Comparison of ENCODE assay signal across 8 cellular contexts in genomic region chr12:7113389-7113871, GRCh38. TPM values are rescaled to one million over a fixed set of nuclear protein-coding genes. Genes with fewer than 3 reads are reported as not detected.
DNase-seq lines count a peak whose midpoint lies in the region; ATAC-seq and TF ChIP-seq lines count a peak whose summit lies in the region.

No MANE protein-coding gene starts in this region.

- no peak overlapping the region for H3K4me3 ChIP-seq in A673 (ENCODE audit: low read depth, low read length, poor library complexity, severe bottlenecking)
- H3K4me3 ChIP-seq in gastrocnemius medialis: no peak overlapping the region

- H3K27ac ChIP-seq in A673 (ENCODE audit: low read depth, low read length, poor library complexity, severe bottlenecking) (no peak overlapping the region), gastrocnemius medialis (no peak overlapping the region)

- in situ Hi-C loops in gastrocnemius medialis (cut with MboI; ENCODE audit: low sequenced_read_pairs in 4 of 4): loop anchor here (5.0 to 25.0 kb wide), 5 partner anchors 51 to 201 kb away; partner anchors contain the start of genes ATN1 (in 2 of the 4), C12orf57 (in 2 of the 4), C1S (in 2 of the 4) and RNU7-1 (in 2 of the 4)

- DNase-seq in A673 (ENCODE audit: low spot score) (peak; percentile 67), GM10266 (ENCODE audit: extremely low spot score) (peak; percentile 64), NCI-H345 (lab: John Stamatoyannopoulos, UW) (peak; percentile 35), germinal center (ENCODE audit: low spot score) (peak; percentile 65), gastrocnemius medialis (no peak), HuH-7 (ENCODE audit: low spot score) (no peak)
- peak; percentile 46 for DNase-seq in activated T-helper 1 cell treated with anti-CD3 and anti-CD28 coated beads, Interleukin-12 subunit alpha, Interleukin-12 subunit beta, Interleukin-2, Interleukin-4 antibody, amounts not matched to agents 30 ng/mL and 10 ng/mL and 1 ng/mL, durations not matched to agents 14 hours and 24 hours and 36 hours (ENCODE audit: low spot score)

- no peaks in the 10 kb centered on the region for H3K9me3 ChIP-seq in A673 (ENCODE audit: low read depth, low read length, poor library complexity, severe bottlenecking)
- H3K9me3 ChIP-seq in gastrocnemius medialis: no peaks in the 10 kb centered on the region

- intact Hi-C loops in A673 (cut with micrococcal nuclease; ENCODE audit: unreplicated experiment) (loop anchor here (5.0 kb wide), 1 partner anchor 241 kb away; the partner anchor contains the start of gene SPSB2), gastrocnemius medialis (cut with DNase I; ENCODE audit: low total_unique reads) (loop anchor here (1.0 kb wide), 1 partner anchor 53 kb away; the partner anchor contains the start of gene C1S)
- intact Hi-C loops in activated T-helper 1 cell treated with anti-CD3 and anti-CD28 coated beads, Interleukin-12 subunit alpha, Interleukin-12 subunit beta, Interleukin-2, Interleukin-4 antibody, amounts not matched to agents 30 ng/mL and 10 ng/mL and 1 ng/mL, durations not matched to agents 14 hours and 24 hours and 36 hours (cut with micrococcal nuclease): loop anchor here (1.0 to 10.0 kb wide), 6 partner anchors 18 to 509 kb away; partner anchors contain the start of genes CHD4, EMG1, LPCAT3 and PEX5

- TF ChIP-seq CTCF in A673 (conservative IDR thresholded peaks at IDR 0.05; ENCODE audit: low read depth, low read length): peak; percentile 86
- TF ChIP-seq CTCF in GM10266 (IDR thresholded peaks at IDR 0.05; ENCODE audit: control insufficient read depth, insufficient read depth, low read depth, missing control alignments): peak; percentile 85
- TF ChIP-seq CTCF in gastrocnemius medialis (IDR thresholded peaks at IDR 0.05 in 4 of 5, conservative IDR thresholded peaks at IDR 0.05 in 1 of 5): peak; percentile 79 to 90 (median 82)

- no peaks in the 10 kb centered on the region for H3K9me3 Mint-ChIP-seq in activated T-helper 1 cell treated with anti-CD3 and anti-CD28 coated beads, Interleukin-12 subunit alpha, Interleukin-12 subunit beta, Interleukin-2, Interleukin-4 antibody, amounts not matched to agents 30 ng/mL and 10 ng/mL and 1 ng/mL, durations not matched to agents 14 hours and 24 hours and 36 hours

- POLR2A ChIA-PET in A673 (lab: Charles Lee; ENCODE audit: low non-redundant PET): interaction anchor here (0.5 to 1.5 kb wide), 2 partner anchors 170 to 424 kb away, joined by 4 to 10 read pairs; partner anchors contain the start of genes C12orf57, RNU7-1 and ZNF384

- no peak overlapping the region for H3K4me3 Mint-ChIP-seq in activated T-helper 1 cell treated with anti-CD3 and anti-CD28 coated beads, Interleukin-12 subunit alpha, Interleukin-12 subunit beta, Interleukin-2, Interleukin-4 antibody, amounts not matched to agents 30 ng/mL and 10 ng/mL and 1 ng/mL, durations not matched to agents 14 hours and 24 hours and 36 hours

- no peak for TF ChIP-seq POLR2A in gastrocnemius medialis (IDR thresholded peaks at IDR 0.05)

- peaks cover 42% of the 10 kb centered on the region for H3K4me1 Mint-ChIP-seq in activated T-helper 1 cell treated with anti-CD3 and anti-CD28 coated beads, Interleukin-12 subunit alpha, Interleukin-12 subunit beta, Interleukin-2, Interleukin-4 antibody, amounts not matched to agents 30 ng/mL and 10 ng/mL and 1 ng/mL, durations not matched to agents 14 hours and 24 hours and 36 hours (ENCODE audit: low read depth)

- peak overlapping the region; percentile 19 for H3K27ac Mint-ChIP-seq in activated T-helper 1 cell treated with anti-CD3 and anti-CD28 coated beads, Interleukin-12 subunit alpha, Interleukin-12 subunit beta, Interleukin-2, Interleukin-4 antibody, amounts not matched to agents 30 ng/mL and 10 ng/mL and 1 ng/mL, durations not matched to agents 14 hours and 24 hours and 36 hours

- BruUV-seq in A673 (replicated peaks; lab: Mats Ljungman, UMichigan): no TSS peak

- H3K27me3 ChIP-seq in A673 (replicated peaks; ENCODE audit: insufficient read depth, low read depth, low read length, poor library complexity): no peaks in the 10 kb centered on the region
- H3K27me3 ChIP-seq in gastrocnemius medialis: no peaks in the 10 kb centered on the region

- CTCF ChIA-PET in A673 (lab: Charles Lee): interaction anchor here (0.6 to 1.9 kb wide), 4 partner anchors 168 to 823 kb away, joined by 4 to 11 read pairs (median 4); no protein-coding TSS in a partner anchor

- H3K4me1 ChIP-seq in A673 (ENCODE audit: insufficient read depth, low read length, poor library complexity, severe bottlenecking) (no peaks in the 10 kb centered on the region), gastrocnemius medialis (peaks cover 9 to 12% of the 10 kb centered on the region in 2 donors)

- no peaks in the 10 kb centered on the region for H3K27me3 Mint-ChIP-seq in activated T-helper 1 cell treated with anti-CD3 and anti-CD28 coated beads, Interleukin-12 subunit alpha, Interleukin-12 subunit beta, Interleukin-2, Interleukin-4 antibody, amounts not matched to agents 30 ng/mL and 10 ng/mL and 1 ng/mL, durations not matched to agents 14 hours and 24 hours and 36 hours (ENCODE audit: insufficient read depth)

- no peaks in the 10 kb centered on the region for H3K36me3 ChIP-seq in A673 (ENCODE audit: insufficient read depth, low read length, poor library complexity, severe bottlenecking)
- no peaks in the 10 kb centered on the region for H3K36me3 ChIP-seq in gastrocnemius medialis

- ATAC-seq in gastrocnemius medialis (peak; percentile 20 to 34), GM19324 (IDR thresholded peaks at IDR 0.05; ENCODE audit: low FRiP score, unreplicated experiment) (no peak)

- peaks cover 24% of the 10 kb centered on the region for H3K36me3 Mint-ChIP-seq in activated T-helper 1 cell treated with anti-CD3 and anti-CD28 coated beads, Interleukin-12 subunit alpha, Interleukin-12 subunit beta, Interleukin-2, Interleukin-4 antibody, amounts not matched to agents 30 ng/mL and 10 ng/mL and 1 ng/mL, durations not matched to agents 14 hours and 24 hours and 36 hours (ENCODE audit: low read depth)

RNA-seq across cellular contexts. Expression of gene C1RL, which starts 4.4 kb away (rescaled TPM):
- 2.4 and 4.0 TPM in 2 replicates for total RNA-seq in A673 (2021)
- total RNA-seq in activated T-helper 1 cell treated with anti-CD3 and anti-CD28 coated beads, Interleukin-12 subunit alpha, Interleukin-12 subunit beta, Interleukin-2, Interleukin-4 antibody, amounts not matched to agents 30 ng/mL and 10 ng/mL and 1 ng/mL, durations not matched to agents 14 hours and 24 hours and 36 hours: 21.5 and 21.8 TPM in 2 replicates
- total RNA-seq in gastrocnemius medialis: 10 to 100 TPM; 15.0 to 18.7 (median 16.7) TPM

RNA-seq across cellular contexts. Expression of gene RBP5, which starts 15.3 kb away (rescaled TPM):
- total RNA-seq in A673 (2021): not detected in 2 replicates
- 0.51 TPM in 1 of 2 replicates, not detected in the other for total RNA-seq in activated T-helper 1 cell treated with anti-CD3 and anti-CD28 coated beads, Interleukin-12 subunit alpha, Interleukin-12 subunit beta, Interleukin-2, Interleukin-4 antibody, amounts not matched to agents 30 ng/mL and 10 ng/mL and 1 ng/mL, durations not matched to agents 14 hours and 24 hours and 36 hours
- total RNA-seq in gastrocnemius medialis: not detected

RNA-seq across cellular contexts. Expression of gene CLSTN3, which starts 16.7 kb away (rescaled TPM):
- total RNA-seq in A673 (2021): 10.7 and 12.1 TPM in 2 replicates
- total RNA-seq in activated T-helper 1 cell treated with anti-CD3 and anti-CD28 coated beads, Interleukin-12 subunit alpha, Interleukin-12 subunit beta, Interleukin-2, Interleukin-4 antibody, amounts not matched to agents 30 ng/mL and 10 ng/mL and 1 ng/mL, durations not matched to agents 14 hours and 24 hours and 36 hours: 48.5 and 50.8 TPM in 2 replicates
- total RNA-seq in gastrocnemius medialis: 1 to 10 TPM; 1.2 to 3.5 (median 2.4) TPM

RNA-seq across cellular contexts. Expression of gene C1R, which starts 21.2 kb away (rescaled TPM):
- total RNA-seq in A673 (2021) (10.9 and 15.0 TPM in 2 replicates), gastrocnemius medialis (10 to 100 TPM; 47.5 to 97.8 (median 74.9) TPM)
- 1.7 and 2.0 TPM in 2 replicates for total RNA-seq in activated T-helper 1 cell treated with anti-CD3 and anti-CD28 coated beads, Interleukin-12 subunit alpha, Interleukin-12 subunit beta, Interleukin-2, Interleukin-4 antibody, amounts not matched to agents 30 ng/mL and 10 ng/mL and 1 ng/mL, durations not matched to agents 14 hours and 24 hours and 36 hours

RNA-seq across cellular contexts. Expression of gene C1S, which starts 52.9 kb away (rescaled TPM):
- 1.9 and 3.1 TPM in 2 replicates for total RNA-seq in A673 (2021)
- 1.6 and 2.4 TPM in 2 replicates for total RNA-seq in activated T-helper 1 cell treated with anti-CD3 and anti-CD28 coated beads, Interleukin-12 subunit alpha, Interleukin-12 subunit beta, Interleukin-2, Interleukin-4 antibody, amounts not matched to agents 30 ng/mL and 10 ng/mL and 1 ng/mL, durations not matched to agents 14 hours and 24 hours and 36 hours
- total RNA-seq in gastrocnemius medialis: 10 to 100 TPM; 58.1 to 90.8 (median 85.9) TPM

Comparison
In these comparisons a context has a peak if more than half of its experiments do, and no peak if none do; other contexts are left out.
1. DNase-seq: peak in A673 (single experiment), GM10266 (single experiment), NCI-H345 (single experiment), activated T-helper 1 cell treated with anti-CD3 and anti-CD28 coated beads, Interleukin-12 subunit alpha, Interleukin-12 subunit beta, Interleukin-2, Interleukin-4 antibody, amounts not matched to agents 30 ng/mL and 10 ng/mL and 1 ng/mL, durations not matched to agents 14 hours and 24 hours and 36 hours (single experiment) and germinal center (single experiment); none in gastrocnemius medialis (0 of 2) and HuH-7 (single experiment).
2. Peak in every context shown above with its lines, with median percentiles within 50 percentile points of each other: CTCF ChIP-seq.